In the genomic region with DNA sequence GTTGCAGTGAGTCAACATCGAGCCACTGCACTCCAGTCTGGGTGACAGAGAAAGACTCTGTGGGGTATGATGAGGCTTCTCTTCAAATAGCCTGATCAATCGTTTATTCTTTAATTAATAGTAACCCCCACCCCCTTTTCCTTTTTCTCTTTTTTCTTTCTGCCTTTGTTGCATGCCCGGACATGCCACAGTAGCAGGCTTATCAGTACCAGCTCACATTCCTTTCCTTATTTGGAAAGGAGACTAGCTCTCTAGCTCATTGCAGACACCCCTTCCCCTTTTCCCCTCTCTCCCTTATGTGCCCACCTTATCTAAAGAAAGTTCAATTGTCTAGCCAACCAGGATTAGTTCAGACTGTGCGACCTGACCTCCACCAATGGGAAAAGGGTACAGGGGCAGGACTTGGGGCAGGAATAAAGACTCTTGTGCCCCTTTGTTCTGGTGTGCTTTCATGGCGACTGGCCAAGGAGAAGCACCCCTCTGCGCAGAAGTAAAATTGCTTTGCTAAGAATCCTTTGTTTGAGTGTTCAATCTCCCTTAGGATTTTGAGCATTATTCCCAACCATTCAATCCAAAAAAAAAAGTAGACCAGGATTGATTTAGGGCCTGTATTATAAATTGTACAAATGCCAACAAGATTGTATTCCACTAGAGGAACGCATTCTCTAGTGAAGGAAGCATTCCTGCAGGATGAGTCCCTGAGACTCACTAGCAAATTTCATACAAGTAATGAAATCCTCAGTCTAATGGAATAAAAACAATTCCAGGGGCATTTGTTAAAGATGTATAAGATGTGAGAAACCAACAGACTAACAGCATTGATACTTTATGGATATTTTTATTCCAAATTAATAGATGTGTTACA, we compare ENCODE assay signal across 15 cellular contexts.
DNase-seq lines count a peak whose midpoint lies in the region; ATAC-seq and TF ChIP-seq lines count a peak whose summit lies in the region.
"Had no signal": no experiment of that assay in that cellular context is flagged by ENCODE, and none has a peak within 500 bp of the region (broad histone marks: within the 10 kb centered on the region; RNA-seq: fewer than 3 reads in every experiment).

No MANE protein-coding gene starts in this region.

- H3K27ac ChIP-seq in HUES6 (ENCODE audit: low read depth, low read length) (peak overlapping the region; percentile 98), smooth muscle cell (ENCODE audit: low read depth) (peak overlapping the region; percentile 95)
- H3K27ac ChIP-seq: C4-2B, tibial nerve had no signal

- DNase-seq in smooth muscle cell (lab: John Stamatoyannopoulos, UW; ENCODE audit: unreplicated experiment) (no peak), NCI-H1417 treated with DMSO at 0.1 percent for 48 hours (lab: John Stamatoyannopoulos, UW) (no peak)
- no peak for DNase-seq in activated CD8-positive, alpha-beta memory T cell treated with anti-CD3 and anti-CD28 coated beads, Interleukin-2, amount 50 U/mL, for 4 hours
- DNase-seq: activated CD4-positive, alpha-beta T cell treated with anti-CD3 and anti-CD28 coated beads for 36 hours; DND-41; NCI-H2081; NCI-H748 treated with DMSO at 0.1 percent for 48 hours had no signal

- no peak for TF ChIP-seq CTCF in brain (conservative IDR thresholded peaks at IDR 0.05)
- no peak for TF ChIP-seq CTCF in smooth muscle cell (IDR thresholded peaks at IDR 0.05; ENCODE audit: borderline replicate concordance, insufficient read depth, poor library complexity, severe bottlenecking)

- no peaks in the 10 kb centered on the region for H4K20me1 ChIP-seq in smooth muscle cell (ENCODE audit: low read depth)

- 45% methylated on average over 7 of the region's 7 CpGs for WGBS in smooth muscle cell (ENCODE audit: low lambda C conversion rate)

- no peaks in the 10 kb centered on the region for H3K27me3 Mint-ChIP-seq in brain
- H3K27me3 Mint-ChIP-seq: activated CD4-positive, alpha-beta T cell treated with anti-CD3 and anti-CD28 coated beads for 36 hours had no signal

- H3K4me1 ChIP-seq in HUES6 (ENCODE audit: control insufficient read depth, insufficient read depth, low read length) (peaks cover 39% of the 10 kb centered on the region), iPS-15b (ENCODE audit: control insufficient read depth, insufficient read depth, low read length) (peaks cover 34% of the 10 kb centered on the region), smooth muscle cell (ENCODE audit: low read depth) (peaks cover 9% of the 10 kb centered on the region)
- H3K4me1 ChIP-seq: tibial nerve had no signal

- peak overlapping the region; percentile 66 to 89 (median 85) for H3K4me3 Mint-ChIP-seq in brain
- H3K4me3 Mint-ChIP-seq: activated CD4-positive, alpha-beta T cell treated with anti-CD3 and anti-CD28 coated beads for 36 hours; activated naive CD8-positive, alpha-beta T cell; T-helper 1 cell treated with Interleukin-12 subunit alpha and Interleukin-12 subunit beta and Interleukin-4 antibody, amounts not matched to agents 30 μg/mL and 1 μg/mL, for 36 hours had no signal

- H3K9ac ChIP-seq in HUES6 (ENCODE audit: low read length), result peak overlapping the region; percentile 94
- peak overlapping the region; percentile 24 for H3K9ac ChIP-seq in iPS-15b (ENCODE audit: low read depth, low read length)
- H3K9ac ChIP-seq in smooth muscle cell (ENCODE audit: low read depth), result peak overlapping the region; percentile 73

- H3K9me3 Mint-ChIP-seq in brain, result peaks cover 2 to 27% (median 5%) of the 10 kb centered on the region in 5 experiments

- H3K9me3 ChIP-seq in HUES6 (ENCODE audit: control insufficient read depth, insufficient read depth, low read depth, low read length) (peaks cover 25% of the 10 kb centered on the region; the same call in 1 of the 2 replicates), iPS-15b (ENCODE audit: control insufficient read depth, insufficient read depth, low read length) (no peaks in the 10 kb centered on the region), smooth muscle cell (replicated peaks; ENCODE audit: low read depth) (no peaks in the 10 kb centered on the region)

- no peak overlapping the region for H2AFZ ChIP-seq in smooth muscle cell (ENCODE audit: low read depth)

- H3K4me2 ChIP-seq in smooth muscle cell, result peak overlapping the region; percentile 80

- H3K36me3 ChIP-seq in HUES6 (ENCODE audit: control insufficient read depth, insufficient read depth, low read length), result no peaks in the 10 kb centered on the region
- H3K36me3 ChIP-seq in iPS-15b (ENCODE audit: control insufficient read depth, insufficient read depth, low read length), result no peaks in the 10 kb centered on the region
- no peaks in the 10 kb centered on the region for H3K36me3 ChIP-seq in smooth muscle cell (ENCODE audit: low read depth)
- H3K36me3 ChIP-seq: tibial nerve had no signal

- H3K4me3 ChIP-seq in HUES6 (ENCODE audit: low read depth, low read length), result no peak overlapping the region; the same call in 1 of the 2 replicates
- H3K4me3 ChIP-seq in iPS-15b (ENCODE audit: low read depth, low read length), result no peak overlapping the region
- H3K4me3 ChIP-seq in smooth muscle cell, result no peak overlapping the region
- H3K4me3 ChIP-seq: tibial nerve had no signal

- no peaks in the 10 kb centered on the region for H3K27me3 ChIP-seq in HUES6 (ENCODE audit: control insufficient read depth, insufficient read depth, low read length)
- H3K27me3 ChIP-seq in iPS-15b (ENCODE audit: control insufficient read depth, insufficient read depth, low read length), result no peaks in the 10 kb centered on the region
- H3K27me3 ChIP-seq in smooth muscle cell (ENCODE audit: low read depth), result no peaks in the 10 kb centered on the region
- H3K27me3 ChIP-seq: tibial nerve had no signal

- peak overlapping the region; percentile 83 to 99 (median 94) for H3K27ac Mint-ChIP-seq in brain
- H3K27ac Mint-ChIP-seq: activated CD4-positive, alpha-beta T cell treated with anti-CD3 and anti-CD28 coated beads for 36 hours; activated naive CD8-positive, alpha-beta T cell; T-helper 1 cell treated with Interleukin-12 subunit alpha and Interleukin-12 subunit beta and Interleukin-4 antibody, amounts not matched to agents 30 μg/mL and 1 μg/mL, for 36 hours had no signal

- H3K4me1 Mint-ChIP-seq in brain, result peaks cover 60% of the 10 kb centered on the region
- H3K4me1 Mint-ChIP-seq: activated CD4-positive, alpha-beta T cell treated with anti-CD3 and anti-CD28 coated beads for 36 hours had no signal

- H3K79me2 ChIP-seq in smooth muscle cell (ENCODE audit: low read depth), result peaks cover 11% of the 10 kb centered on the region

- H3K36me3 Mint-ChIP-seq in brain, result no peaks in the 10 kb centered on the region

- no peaks in the 10 kb centered on the region for H3F3A ChIP-seq in smooth muscle cell (ENCODE audit: low read depth)

- no peak for ATAC-seq in HG03280 (IDR thresholded peaks at IDR 0.05; ENCODE audit: unreplicated experiment)
- ATAC-seq: activated CD4-positive, alpha-beta T cell treated with anti-CD3 and anti-CD28 coated beads for 36 hours had no signal

Comparison
In these comparisons a context has a peak if more than half of its experiments do, and no peak if none do; other contexts are left out.
1. H3K9ac ChIP-seq: peak in every context shown above with its lines; median percentile 94 in HUES6; 73 in smooth muscle cell; 24 in iPS-15b.